Comparison of ENCODE assay signal across 9 cellular contexts in genomic region chr1:10724948-10725852, GRCh38.
DNase-seq lines count a peak whose midpoint lies in the region; ATAC-seq and TF ChIP-seq lines count a peak whose summit lies in the region.
"Had no signal": no experiment of that assay in that cellular context is flagged by ENCODE, and none has a peak within 500 bp of the region (broad histone marks: within the 10 kb centered on the region; RNA-seq: fewer than 3 reads in every experiment).

No MANE protein-coding gene starts in this region.

- H3K4me1 Mint-ChIP-seq in MCF 10A (ENCODE audit: insufficient read depth, unreplicated experiment): peaks cover 4% of the 10 kb centered on the region
- H3K4me1 Mint-ChIP-seq in activated naive CD8-positive, alpha-beta T cell treated with anti-CD3 and anti-CD28 coated beads, Interleukin-2, amount 50 U/mL, for 24 hours: no peaks in the 10 kb centered on the region

- DNase-seq in T47D (ENCODE audit: low read depth in 1 of 2, low spot score in 1 of 2) (peak; percentile 58 to 73), MCF 10A (ENCODE audit: unreplicated experiment) (no peak), iris pigment epithelial cell (ENCODE audit: low read depth) (peak; percentile 18), vagina (ENCODE audit: extremely low spot score in 2 of 2) (no peak), Karpas-422 (no peak)
- DNase-seq in activated naive CD8-positive, alpha-beta T cell treated with anti-CD3 and anti-CD28 coated beads, Interleukin-2, amount 50 U/mL, for 24 hours: no peak
- DNase-seq: AML-193 had no signal

- H3K4me3 ChIP-seq in vagina (no peak overlapping the region), Karpas-422 (ENCODE audit: low read length) (no peak overlapping the region)

- H3K27ac ChIP-seq in vagina: peak overlapping the region; percentile 33
- no peak overlapping the region for H3K27ac ChIP-seq in Karpas-422 (ENCODE audit: low read length)

- H3K27ac Mint-ChIP-seq in MCF 10A (ENCODE audit: low read depth, unreplicated experiment): no peak overlapping the region
- no peak overlapping the region for H3K27ac Mint-ChIP-seq in activated naive CD8-positive, alpha-beta T cell treated with anti-CD3 and anti-CD28 coated beads, Interleukin-2, amount 50 U/mL, for 24 hours

- no peak overlapping the region for H3K9ac ChIP-seq in Karpas-422 (ENCODE audit: low read length)

- ATAC-seq in SK-N-SH treated with all-trans-retinoic acid at 6 μM for 48 hours: peak; percentile 91
- no peak for ATAC-seq in GM21825 (IDR thresholded peaks at IDR 0.05; ENCODE audit: unreplicated experiment)
- no peak for ATAC-seq in activated naive CD8-positive, alpha-beta T cell treated with anti-CD3 and anti-CD28 coated beads, Interleukin-2, amount 50 U/mL, for 24 hours

- TF ChIP-seq CTCF in MCF 10A (IDR thresholded peaks at IDR 0.05; ENCODE audit: unreplicated experiment): no peak
- TF ChIP-seq CTCF in vagina (IDR thresholded peaks at IDR 0.05): no peak

- POLR2A ChIA-PET in MCF 10A (lab: Yijun Ruan, JAX): interaction anchor here (0.7 kb wide), 1 partner anchor 196 kb away, joined by 3 read pairs; no protein-coding TSS in a partner anchor

- H3K27me3 ChIP-seq in vagina (no peaks in the 10 kb centered on the region), Karpas-422 (ENCODE audit: low read length) (no peaks in the 10 kb centered on the region)

- H3K36me3 ChIP-seq in vagina (no peaks in the 10 kb centered on the region), Karpas-422 (ENCODE audit: insufficient read depth, low read length) (no peaks in the 10 kb centered on the region)

- CTCF ChIA-PET in MCF 10A (lab: Yijun Ruan, JAX): no interaction called here

- intact Hi-C loops in MCF 10A (cut with micrococcal nuclease): no loop called here
- intact Hi-C loops in vagina (cut with DNase I): no loop called here

- H3K9me3 Mint-ChIP-seq in MCF 10A (ENCODE audit: unreplicated experiment): no peaks in the 10 kb centered on the region
- no peaks in the 10 kb centered on the region for H3K9me3 Mint-ChIP-seq in activated naive CD8-positive, alpha-beta T cell treated with anti-CD3 and anti-CD28 coated beads, Interleukin-2, amount 50 U/mL, for 24 hours

- in situ Hi-C loops in T47D (cut with HindIII; ENCODE audit: low pct_unique_long_range_greater_than_20kb, low sequenced_read_pairs): no loop called here

- peaks cover 32% of the 10 kb centered on the region for H3K4me1 ChIP-seq in vagina
- no peaks in the 10 kb centered on the region for H3K4me1 ChIP-seq in Karpas-422 (ENCODE audit: low read length)

- H2AFZ ChIP-seq in Karpas-422 (ENCODE audit: low read length): no peak overlapping the region

- no peaks in the 10 kb centered on the region for H4K20me1 ChIP-seq in Karpas-422 (ENCODE audit: insufficient read depth, low read depth, low read length)

- H3K4me2 ChIP-seq in Karpas-422 (ENCODE audit: low read depth, low read length, poor library complexity, severe bottlenecking): no peak overlapping the region

- BruUV-seq in MCF 10A (replicated peaks; lab: Mats Ljungman, UMichigan): no TSS peak

- no peaks in the 10 kb centered on the region for H3K9me2 ChIP-seq in Karpas-422 (replicated peaks; ENCODE audit: insufficient read depth, low read length)

- H3K36me3 Mint-ChIP-seq in MCF 10A (ENCODE audit: insufficient read depth, unreplicated experiment): no peaks in the 10 kb centered on the region
- H3K36me3 Mint-ChIP-seq in activated naive CD8-positive, alpha-beta T cell treated with anti-CD3 and anti-CD28 coated beads, Interleukin-2, amount 50 U/mL, for 24 hours (ENCODE audit: low read depth): no peaks in the 10 kb centered on the region

- no peaks in the 10 kb centered on the region for H3K79me2 ChIP-seq in Karpas-422 (ENCODE audit: low read length)

- H3K9me3 ChIP-seq in vagina (no peaks in the 10 kb centered on the region), Karpas-422 (ENCODE audit: low read length) (no peaks in the 10 kb centered on the region)

- no peak overlapping the region for H3K4me3 Mint-ChIP-seq in MCF 10A (ENCODE audit: unreplicated experiment)
- H3K4me3 Mint-ChIP-seq in activated naive CD8-positive, alpha-beta T cell treated with anti-CD3 and anti-CD28 coated beads, Interleukin-2, amount 50 U/mL, for 24 hours: no peak overlapping the region

- no peak for TF ChIP-seq POLR2A in vagina (IDR thresholded peaks at IDR 0.05)

- no peaks in the 10 kb centered on the region for H3K27me3 Mint-ChIP-seq in MCF 10A (ENCODE audit: insufficient read depth, unreplicated experiment)
- no peaks in the 10 kb centered on the region for H3K27me3 Mint-ChIP-seq in activated naive CD8-positive, alpha-beta T cell treated with anti-CD3 and anti-CD28 coated beads, Interleukin-2, amount 50 U/mL, for 24 hours

TF ChIP-seq in SK-N-SH treated with all-trans-retinoic acid at 6 μM for 48 hours, 23 proteins besides CTCF, POLR2A, EP300 and RAD21:
- TF ChIP-seq PPARA (CRISPR knock-in tag; IDR thresholded peaks at IDR 0.05; ENCODE audit: borderline replicate concordance): no peak
- no peak for TF ChIP-seq CSRNP3 (CRISPR knock-in tag; IDR thresholded peaks at IDR 0.05)
- peak; percentile 71; the same call in 1 of the 2 replicates for TF ChIP-seq TSHZ2 (CRISPR knock-in tag; IDR thresholded peaks at IDR 0.05)
- peak; percentile 72 for TF ChIP-seq ISL1 (CRISPR knock-in tag; IDR thresholded peaks at IDR 0.05)
- no peak for TF ChIP-seq SNAI2 (CRISPR knock-in tag; IDR thresholded peaks at IDR 0.05)
- TF ChIP-seq ZNF8 (CRISPR knock-in tag; IDR thresholded peaks at IDR 0.05): no peak
- TF ChIP-seq ZNF70 (CRISPR knock-in tag; IDR thresholded peaks at IDR 0.05): no peak
- TF ChIP-seq OSR1 (CRISPR knock-in tag; IDR thresholded peaks at IDR 0.05): no peak
- TF ChIP-seq CSDC2 (CRISPR knock-in tag; IDR thresholded peaks at IDR 0.05): no peak
- 0 out of 2 replicates have a peak, but pooled peaks have one; percentile 32 for TF ChIP-seq ZC3H10 (CRISPR knock-in tag; IDR thresholded peaks at IDR 0.05)
- TF ChIP-seq RARB (CRISPR knock-in tag; IDR thresholded peaks at IDR 0.05): no peak
- peak; percentile 17; the same call in 1 of the 2 replicates for TF ChIP-seq PATZ1 (CRISPR knock-in tag; IDR thresholded peaks at IDR 0.05; ENCODE audit: borderline replicate concordance)
- TF ChIP-seq TCF4 (CRISPR knock-in tag; IDR thresholded peaks at IDR 0.05; ENCODE audit: borderline replicate concordance): peak; percentile 91

Comparison
In these comparisons a context has a peak if more than half of its experiments do, and no peak if none do; other contexts are left out.
1. DNase-seq: peak in T47D (2 of 2) and iris pigment epithelial cell (single experiment); none in MCF 10A (single experiment), vagina (0 of 2), Karpas-422 (single experiment) and activated naive CD8-positive, alpha-beta T cell treated with anti-CD3 and anti-CD28 coated beads, Interleukin-2, amount 50 U/mL, for 24 hours (single experiment).